9 cellular contexts compared by ENCODE assay signal in the genomic region with DNA sequence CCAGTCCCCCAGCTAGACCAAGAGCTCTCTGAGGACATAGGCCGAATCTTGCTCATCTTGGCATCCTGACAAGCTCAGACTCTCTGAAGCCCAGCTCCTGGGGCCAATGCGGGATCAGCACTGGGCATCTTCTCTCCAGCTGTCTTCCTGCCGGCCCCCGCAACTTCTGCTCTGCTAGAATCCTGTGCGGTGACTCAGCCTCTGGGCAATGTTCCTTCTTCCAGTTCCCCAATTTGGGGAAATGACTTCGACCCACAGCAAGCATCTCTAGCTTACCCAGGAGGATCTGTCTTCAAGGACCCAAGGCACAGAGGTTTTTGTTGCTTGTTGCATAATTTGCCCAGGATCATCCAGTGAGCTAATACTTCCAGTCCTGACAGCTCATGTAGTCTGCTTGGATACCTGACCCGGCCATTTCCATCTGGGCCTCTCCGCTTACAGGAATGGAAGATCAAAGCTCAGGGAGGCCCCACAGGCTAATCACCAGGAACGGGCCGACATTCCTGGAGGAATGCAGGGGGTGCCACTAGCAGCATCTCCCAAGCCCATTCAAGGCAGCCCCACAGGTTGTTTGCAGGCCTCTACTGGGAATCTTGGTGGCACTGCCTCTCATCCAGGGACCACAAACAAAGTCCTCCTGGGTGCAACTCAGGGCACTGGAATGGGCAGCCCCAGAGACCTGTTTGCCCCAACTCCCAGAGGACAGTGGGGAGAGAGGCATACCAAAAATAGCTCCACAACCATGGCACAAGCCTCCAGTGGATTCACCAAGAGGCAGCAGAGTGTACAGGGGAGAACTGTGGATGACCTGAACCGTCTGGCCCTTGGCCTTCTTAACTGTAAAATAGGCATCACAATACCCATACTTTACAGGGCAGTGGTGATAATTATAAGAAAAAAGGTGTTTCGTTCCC.
DNase-seq lines count a peak whose midpoint lies in the region; ATAC-seq and TF ChIP-seq lines count a peak whose summit lies in the region.
"Had no signal": no experiment of that assay in that cellular context is flagged by ENCODE, and none has a peak within 500 bp of the region (broad histone marks: within the 10 kb centered on the region; RNA-seq: fewer than 3 reads in every experiment).

No MANE protein-coding gene starts in this region.

- H3K9ac ChIP-seq in colonic mucosa (ENCODE audit: low read depth in 2 of 2, low read length in 2 of 2): no peak overlapping the region

- TF ChIP-seq CTCF in NB4 (IDR thresholded peaks at IDR 0.05; ENCODE audit: low read depth, low read length): no peak
- no peak for TF ChIP-seq CTCF in colonic mucosa (IDR thresholded peaks at IDR 0.05)
- no peak for TF ChIP-seq CTCF in mucosa of descending colon (IDR thresholded peaks at IDR 0.05)
- TF ChIP-seq CTCF in GM10266 (IDR thresholded peaks at IDR 0.05; ENCODE audit: control insufficient read depth, insufficient read depth, low read depth, missing control alignments): no peak

- intact Hi-C loops in colonic mucosa (cut with DNase I): no loop called here
- intact Hi-C loops in mucosa of descending colon (cut with DNase I, micrococcal nuclease): no loop called here

- CTCF ChIA-PET in CD8-positive, alpha-beta memory T cell (lab: Charles Lee): interaction anchor here (0.9 to 1.6 kb wide), 4 partner anchors 11 to 68 kb away, joined by 3 read pairs; no protein-coding TSS in a partner anchor

- H3K9me3 Mint-ChIP-seq in CD8-positive, alpha-beta memory T cell: no peaks in the 10 kb centered on the region

- H3K4me3 ChIP-seq in NB4 (ENCODE audit: low read depth, low read length) (no peak overlapping the region), colonic mucosa (no peak overlapping the region), mucosa of descending colon (no peak overlapping the region)
- no peak overlapping the region for H3K4me3 ChIP-seq in CD8-positive, alpha-beta memory T cell (ENCODE audit: low read length)

- ATAC-seq in mucosa of descending colon (peak; percentile 52), GM19351 (IDR thresholded peaks at IDR 0.05; ENCODE audit: unreplicated experiment) (no peak)

- H3K36me3 ChIP-seq in colonic mucosa (no peaks in the 10 kb centered on the region), mucosa of descending colon (ENCODE audit: low read depth) (no peaks in the 10 kb centered on the region)
- H3K36me3 ChIP-seq in CD8-positive, alpha-beta memory T cell (ENCODE audit: insufficient read depth, low read length): no peaks in the 10 kb centered on the region

- H3K9me3 ChIP-seq in colonic mucosa (no peaks in the 10 kb centered on the region), mucosa of descending colon (no peaks in the 10 kb centered on the region)
- no peaks in the 10 kb centered on the region for H3K9me3 ChIP-seq in CD8-positive, alpha-beta memory T cell (ENCODE audit: low read length)

- H3K27me3 Mint-ChIP-seq in CD8-positive, alpha-beta memory T cell: no peaks in the 10 kb centered on the region
- H3K27me3 Mint-ChIP-seq: B cell had no signal

- H3K4me1 Mint-ChIP-seq in CD8-positive, alpha-beta memory T cell: no peaks in the 10 kb centered on the region

- no peaks in the 10 kb centered on the region for H3K4me1 ChIP-seq in colonic mucosa
- peaks cover 15% of the 10 kb centered on the region for H3K4me1 ChIP-seq in mucosa of descending colon (ENCODE audit: low read depth)
- no peaks in the 10 kb centered on the region for H3K4me1 ChIP-seq in CD8-positive, alpha-beta memory T cell (ENCODE audit: insufficient read depth, low read length)

- no peak for TF ChIP-seq POLR2A in NB4 (IDR thresholded peaks at IDR 0.05; ENCODE audit: extremely low read depth, insufficient read length)

- peak overlapping the region in 1 of 8 donors; percentile 19 for H3K27ac Mint-ChIP-seq in CD8-positive, alpha-beta memory T cell
- H3K27ac Mint-ChIP-seq: B cell had no signal

- peak overlapping the region; percentile 18 for H3K27ac ChIP-seq in colonic mucosa
- H3K27ac ChIP-seq in CD8-positive, alpha-beta memory T cell (ENCODE audit: low read depth, low read length): no peak overlapping the region

- H3K36me3 Mint-ChIP-seq in CD8-positive, alpha-beta memory T cell: peaks cover 0 to 14% (median 2%) of the 10 kb centered on the region in 3 donors

- H3K27me3 ChIP-seq in colonic mucosa: no peaks in the 10 kb centered on the region
- no peaks in the 10 kb centered on the region for H3K27me3 ChIP-seq in CD8-positive, alpha-beta memory T cell (ENCODE audit: insufficient read depth, low read length, poor library complexity, severe bottlenecking)

- H3K4me3 Mint-ChIP-seq in CD8-positive, alpha-beta memory T cell: no peak overlapping the region
- H3K4me3 Mint-ChIP-seq: B cell had no signal

- POLR2A ChIA-PET in CD8-positive, alpha-beta memory T cell (lab: Charles Lee): no interaction called here

- DNase-seq in A172 (ENCODE audit: low spot score) (peak; percentile 75), NB4 (ENCODE audit: low read depth) (peak; percentile 93), colonic mucosa (no peak), mucosa of descending colon (peak in 2 of 3 donors; percentile 42 to 73), GM10266 (ENCODE audit: extremely low spot score) (no peak)
- DNase-seq in activated CD4-positive, CD25-positive, alpha-beta regulatory T cell (lab: John Stamatoyannopoulos, UW): no peak
- no peak for DNase-seq in CD8-positive, alpha-beta memory T cell

Comparison
In these comparisons a context has a peak if more than half of its experiments do, and no peak if none do; other contexts are left out.
1. DNase-seq: peak in A172 (single experiment), NB4 (single experiment) and mucosa of descending colon (2 of 3); none in colonic mucosa (single experiment), activated CD4-positive, CD25-positive, alpha-beta regulatory T cell (0 of 4), CD8-positive, alpha-beta memory T cell (0 of 5) and GM10266 (single experiment).